In the genomic region with DNA sequence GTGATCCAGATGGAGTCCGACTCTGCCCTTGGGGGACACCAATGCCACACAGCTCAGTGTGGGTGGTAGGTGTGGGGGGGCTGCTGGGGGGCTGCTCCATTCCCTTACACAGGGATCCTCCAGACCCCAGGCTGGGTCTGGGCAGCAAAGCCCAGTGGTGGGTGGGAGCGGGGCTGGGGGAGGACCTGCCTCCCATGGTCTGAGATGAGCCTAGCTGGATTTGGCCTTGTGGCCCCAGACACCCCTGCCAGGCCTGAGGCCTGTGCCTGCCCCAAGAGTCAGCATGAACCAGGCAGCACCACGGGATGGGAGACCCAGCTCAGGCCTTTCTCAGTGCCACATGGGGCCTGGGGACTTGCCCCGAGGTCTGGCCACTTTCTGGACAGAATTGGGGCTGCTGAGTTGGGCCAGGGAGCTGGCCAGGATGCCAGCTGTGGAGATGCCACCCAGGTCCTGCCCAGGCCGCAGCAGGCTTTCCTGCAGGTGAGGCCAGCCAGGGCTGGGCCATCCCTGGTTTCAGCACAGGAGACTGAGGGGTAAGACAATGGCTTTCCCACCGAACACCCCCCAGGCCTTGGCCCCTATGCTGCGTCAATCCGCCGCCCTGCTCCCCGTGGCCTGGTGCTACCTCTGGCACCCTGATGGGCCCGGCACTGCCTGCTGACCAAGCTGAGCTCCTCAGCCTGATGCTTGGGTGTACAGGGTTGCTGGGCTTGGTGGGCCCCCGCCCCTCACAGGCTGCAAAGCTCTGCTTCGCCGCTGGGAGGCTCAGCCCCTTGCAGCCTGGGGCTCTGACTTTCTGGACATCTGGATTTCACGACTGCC, we compare ENCODE assay signal across 1 cellular context.
TF ChIP-seq lines count a peak whose summit lies in the region.

No MANE protein-coding gene starts in this region.

TF ChIP-seq in IMR-90, 13 proteins besides CTCF, POLR2A, EP300 and RAD21 (continued from another document):
- TF ChIP-seq, protein P1, sequence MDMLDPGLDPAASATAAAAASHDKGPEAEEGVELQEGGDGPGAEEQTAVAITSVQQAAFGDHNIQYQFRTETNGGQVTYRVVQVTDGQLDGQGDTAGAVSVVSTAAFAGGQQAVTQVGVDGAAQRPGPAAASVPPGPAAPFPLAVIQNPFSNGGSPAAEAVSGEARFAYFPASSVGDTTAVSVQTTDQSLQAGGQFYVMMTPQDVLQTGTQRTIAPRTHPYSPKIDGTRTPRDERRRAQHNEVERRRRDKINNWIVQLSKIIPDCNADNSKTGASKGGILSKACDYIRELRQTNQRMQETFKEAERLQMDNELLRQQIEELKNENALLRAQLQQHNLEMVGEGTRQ (IDR thresholded peaks at IDR 0.05; ENCODE audit: low read depth, low read length): no peak
- TF ChIP-seq CEBPB (IDR thresholded peaks at IDR 0.05; ENCODE audit: low read depth, low read length) (no peak), FOS (IDR thresholded peaks at IDR 0.05; ENCODE audit: low read depth, low read length) (no peak), RFX5 (IDR thresholded peaks at IDR 0.05; ENCODE audit: low read depth, low read length) (no peak), SMC3 (IDR thresholded peaks at IDR 0.05; ENCODE audit: low read depth, low read length) (no peak), MAZ (IDR thresholded peaks at IDR 0.05; ENCODE audit: borderline replicate concordance, low read depth, low read length) (no peak), NFE2L2 (IDR thresholded peaks at IDR 0.05; ENCODE audit: low read depth, low read length) (no peak)
